ENCODE assay signal across 9 cellular contexts in genomic region chr1:28115267-28115666, GRCh38. TPM values are rescaled to one million over a fixed set of nuclear protein-coding genes. Genes with fewer than 3 reads are reported as not detected.
DNase-seq lines count a peak whose midpoint lies in the region; ATAC-seq and TF ChIP-seq lines count a peak whose summit lies in the region.
"Had no signal": no experiment of that assay in that cellular context is flagged by ENCODE, and none has a peak within 500 bp of the region (broad histone marks: within the 10 kb centered on the region; RNA-seq: fewer than 3 reads in every experiment).

No MANE protein-coding gene starts in this region.

- intact Hi-C loops in spleen (cut with DNase I; ENCODE audit: low total_unique reads): no loop called here

- no peaks in the 10 kb centered on the region for H3K36me3 ChIP-seq in OCI-LY3 (replicated peaks; ENCODE audit: low read depth, low read length)
- no peaks in the 10 kb centered on the region for H3K36me3 ChIP-seq in spleen

- no peaks in the 10 kb centered on the region for H4K20me1 ChIP-seq in OCI-LY3 (ENCODE audit: insufficient read depth, low read length)

- H3K27me3 ChIP-seq in OCI-LY3 (ENCODE audit: low read depth, low read length) (no peaks in the 10 kb centered on the region), spleen (replicated peaks in 1 of 7) (no peaks in the 10 kb centered on the region)

- H3K4me2 ChIP-seq in OCI-LY3 (ENCODE audit: low read length): peak overlapping the region; percentile 47

- peak overlapping the region; percentile 20; the same call in 1 of the 2 replicates for H2AFZ ChIP-seq in OCI-LY3 (ENCODE audit: low read depth, low read length)

- H3K4me3 ChIP-seq in OCI-LY3 (ENCODE audit: low read length) (no peak overlapping the region), spleen (peak overlapping the region in 1 of 8 donors; percentile 1)

- H3K9me3 ChIP-seq in OCI-LY3 (ENCODE audit: insufficient read depth, low read length) (no peaks in the 10 kb centered on the region), spleen (no peaks in the 10 kb centered on the region)

- no peak for TF ChIP-seq POLR2A in spleen (IDR thresholded peaks at IDR 0.05)

- no peak for ATAC-seq in HG03095 (IDR thresholded peaks at IDR 0.05; ENCODE audit: unreplicated experiment)

- DNase-seq in Daoy (ENCODE audit: low read depth): peak; percentile 24
- peak; percentile 36 for DNase-seq in activated naive CD4-positive, alpha-beta T cell treated with anti-CD3 and anti-CD28 coated beads, Interleukin-2, amount 50 U/mL, for 16 hours
- DNase-seq in spleen: no peak
- no peak for DNase-seq in mesenteric fat pad (ENCODE audit: low spot score)
- DNase-seq in NCI-H187 treated with DMSO at 0.1 percent for 48 hours (lab: John Stamatoyannopoulos, UW): no peak
- DNase-seq in iPS-NIHi7 (ENCODE audit: extremely low spot score): no peak
- DNase-seq: kidney glomerular epithelial cell had no signal

- TF ChIP-seq CTCF in OCI-LY3 (IDR thresholded peaks at IDR 0.05; ENCODE audit: low read depth, low read length): no peak
- TF ChIP-seq CTCF in spleen (IDR thresholded peaks at IDR 0.05 in 8 of 11, conservative IDR thresholded peaks at IDR 0.05 in 3 of 11): peak in 1 of 11 experiments; percentile 1

- H3K27ac ChIP-seq in OCI-LY3 (ENCODE audit: low read length) (peak overlapping the region; percentile 67), spleen (peak overlapping the region in 7 of 8 donors; percentile 32 to 85 (median 61))

- H3K9ac ChIP-seq in OCI-LY3 (ENCODE audit: low read length): peak overlapping the region; percentile 29; the same call in 1 of the 2 replicates

- H3K4me1 ChIP-seq in OCI-LY3 (ENCODE audit: low read length) (peaks cover 49% of the 10 kb centered on the region), spleen (peaks cover 0 to 63% (median 25%) of the 10 kb centered on the region in 6 donors)

- WGBS in spleen, 5 donors: 11 to 15% (median 12%) methylated on average over 4 of the region's 4 CpGs

- no peaks in the 10 kb centered on the region for H3K79me2 ChIP-seq in OCI-LY3 (ENCODE audit: low read length)

RNA-seq across cellular contexts. Expression of gene EYA3, which starts 26.9 kb away (rescaled TPM):
- total RNA-seq in Daoy (2014; rRNA removed; shearing (Covaris generic)): 17.6 and 20.5 TPM in 2 replicates
- total RNA-seq in spleen: 10 to 100 TPM; 16.5 to 26.4 (median 21.8) TPM
- 1 to 10 TPM; 3.5 to 5.4 (median 3.6) TPM for polyA plus RNA-seq in spleen
- 15.3 TPM for total RNA-seq in mesenteric fat pad

Comparison
In these comparisons a context has a peak if more than half of its experiments do, and no peak if none do; other contexts are left out.
1. DNase-seq: peak in Daoy (single experiment) and activated naive CD4-positive, alpha-beta T cell treated with anti-CD3 and anti-CD28 coated beads, Interleukin-2, amount 50 U/mL, for 16 hours (single experiment); none in spleen (single experiment), mesenteric fat pad (single experiment), NCI-H187 treated with DMSO at 0.1 percent for 48 hours (single experiment) and iPS-NIHi7 (single experiment).